8 cellular contexts compared by ENCODE assay signal in the genomic region with DNA sequence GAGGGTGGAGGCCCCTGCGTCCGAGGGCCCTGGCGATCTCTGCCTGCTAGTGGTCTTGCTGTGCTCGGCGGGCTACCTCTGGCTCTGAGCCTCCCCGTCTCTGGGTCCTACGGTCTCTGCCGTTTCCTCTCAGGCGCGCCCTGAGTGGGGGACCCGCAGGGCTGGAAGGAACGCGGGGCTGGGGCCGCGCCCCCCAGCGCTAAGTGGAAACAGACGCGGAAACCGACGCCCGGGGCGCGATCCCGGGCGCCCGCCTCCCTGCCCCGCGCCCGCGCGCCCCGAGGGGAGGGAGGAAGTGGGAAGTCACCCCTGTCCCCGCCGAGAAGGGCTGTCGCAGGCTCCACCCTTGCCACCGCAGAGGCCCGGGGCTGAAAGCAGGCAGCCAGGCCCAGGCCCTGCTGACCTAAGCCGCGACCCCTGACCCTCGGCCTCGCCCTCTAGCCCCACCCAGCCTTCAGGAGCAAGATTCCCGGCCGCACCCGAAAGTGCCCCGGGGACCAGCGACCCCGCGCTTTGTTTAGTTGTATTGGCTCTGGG. TPM values are rescaled to one million over a fixed set of nuclear protein-coding genes. Genes with fewer than 3 reads are reported as not detected.
DNase-seq lines count a peak whose midpoint lies in the region; ATAC-seq, FAIRE-seq and TF ChIP-seq lines count a peak whose summit lies in the region.

No MANE protein-coding gene starts in this region.

- no peaks in the 10 kb centered on the region for H3K9me3 Mint-ChIP-seq in CD4-positive, alpha-beta T cell

- in situ Hi-C loops in HepG2 (cut with HindIII; ENCODE audit: extremely low pct_ligation_motif_present, low pct_unique_long_range_greater_than_20kb): loop anchor here (5.0 kb wide), 2 partner anchors 40 to 110 kb away; partner anchors contain the start of gene TMEM121

- H4K20me1 ChIP-seq in HepG2 (ENCODE audit: insufficient read depth, low read length): no peaks in the 10 kb centered on the region

- peaks cover 71% of the 10 kb centered on the region for H3K4me1 ChIP-seq in HepG2 (ENCODE audit: insufficient read depth, low read length)
- peaks cover 13 to 88% (median 76%) of the 10 kb centered on the region in 5 donors for H3K4me1 ChIP-seq in subcutaneous abdominal adipose tissue (ENCODE audit: control insufficient read depth in 5 of 5, insufficient read depth in 5 of 5, low read length in 5 of 5)

- POLR2A ChIA-PET in CD4-positive, alpha-beta T cell (lab: Charles Lee): no interaction called here
- POLR2A ChIA-PET in HepG2 (lab: Yijun Ruan, JAX): no interaction called here

- peak overlapping the region; percentile 97 for H3K27ac Mint-ChIP-seq in CD4-positive, alpha-beta T cell

- peak overlapping the region; percentile 100 for H3K27ac ChIP-seq in CD4-positive, alpha-beta T cell (ENCODE audit: low read depth, low read length)
- H3K27ac ChIP-seq in HepG2 (ENCODE audit: extremely low read length, insufficient read depth, low read length) (peak overlapping the region; percentile 39), subcutaneous abdominal adipose tissue (ENCODE audit: low read depth, low read length) (no peak overlapping the region)

- H3K4me1 Mint-ChIP-seq in CD4-positive, alpha-beta T cell (ENCODE audit: low read depth): peaks cover 43% of the 10 kb centered on the region

- peak overlapping the region; percentile 90 for H3K4me3 Mint-ChIP-seq in CD4-positive, alpha-beta T cell

- H3K4me2 ChIP-seq in HepG2 (ENCODE audit: low read depth, low read length): peak overlapping the region; percentile 98

- no peak for FAIRE-seq in HepG2 (lab: Jason Lieb, UNC)

- no TSS peak for BruUV-seq in HepG2 (replicated peaks; lab: Mats Ljungman, UMichigan)

- H3K9me3 ChIP-seq in CD4-positive, alpha-beta T cell (ENCODE audit: control insufficient read depth, low read length): no peaks in the 10 kb centered on the region
- no peaks in the 10 kb centered on the region for H3K9me3 ChIP-seq in HepG2 (ENCODE audit: low read length)
- H3K9me3 ChIP-seq in subcutaneous abdominal adipose tissue (ENCODE audit: control insufficient read depth in 5 of 5, low read length in 5 of 5): no peaks in the 10 kb centered on the region

- WGBS in HepG2 (ENCODE audit: low lambda C conversion rate): 6% methylated on average over 11 of the region's 48 CpGs

- CTCF ChIA-PET in CD4-positive, alpha-beta T cell (lab: Charles Lee): interaction anchor here (1.8 kb wide), 1 partner anchor 39 kb away, joined by 6 read pairs; no protein-coding TSS in a partner anchor
- CTCF ChIA-PET in HepG2 (lab: Yijun Ruan, JAX; ENCODE audit: low intra/inter-chr PET ratio, low total read pairs): interaction anchor here (3.6 kb wide), 1 partner anchor 117 kb away, joined by 24 read pairs; no protein-coding TSS in a partner anchor

- DNase-seq in CD4-positive, alpha-beta T cell: peak; percentile 53 to 82 (median 74)
- DNase-seq in NCI-H748 treated with DMSO at 0.1 percent for 48 hours (lab: John Stamatoyannopoulos, UW) (peak; percentile 20), HepG2 (ENCODE audit: low spot score) (no peak), COLO829 (ENCODE audit: low spot score) (no peak), NCI-H524 treated with DMSO at 0.1 percent for 48 hours (lab: John Stamatoyannopoulos, UW) (no peak), sciatic nerve (ENCODE audit: low spot score) (no peak)
- DNase-seq in activated naive CD4-positive, alpha-beta T cell treated with Interleukin-2 at 50 U/mL for 16 hours: peak; percentile 64

- H3K79me2 ChIP-seq in HepG2 (ENCODE audit: insufficient read depth, low read length): no peaks in the 10 kb centered on the region

- TF ChIP-seq RAD21 in HepG2 (CRISPR knock-in tag; IDR thresholded peaks at IDR 0.05): no peak

- peaks cover 16% of the 10 kb centered on the region for H3K36me3 Mint-ChIP-seq in CD4-positive, alpha-beta T cell (ENCODE audit: low read depth)

- TF ChIP-seq CTCF in CD4-positive, alpha-beta T cell (IDR thresholded peaks at IDR 0.05): no peak
- TF ChIP-seq CTCF in HepG2 (CRISPR knock-in tag; IDR thresholded peaks at IDR 0.05): no peak

- intact Hi-C loops in CD4-positive, alpha-beta T cell (cut with DNase I, micrococcal nuclease): no loop called here
- intact Hi-C loops in HepG2 (cut with micrococcal nuclease; ENCODE audit: unreplicated experiment): loop anchor here (5.0 kb wide), 1 partner anchor 75 kb away; no protein-coding TSS in a partner anchor
- intact Hi-C loops in sciatic nerve (cut with DNase I): loop anchor here (5.0 kb wide), 1 partner anchor 115 kb away; no protein-coding TSS in a partner anchor

- H3K9ac ChIP-seq in HepG2 (ENCODE audit: insufficient read depth, low read depth, low read length) (peak overlapping the region; percentile 75), subcutaneous abdominal adipose tissue (ENCODE audit: low read length in 5 of 5) (peak overlapping the region in 4 of 5 donors; percentile 58 to 75 (median 66))

- H3K36me3 ChIP-seq in HepG2 (replicated peaks in 1 of 2; ENCODE audit: control insufficient read depth in 1 of 2, insufficient read depth in 2 of 2, low read length in 2 of 2) (no peaks in the 10 kb centered on the region), subcutaneous abdominal adipose tissue (ENCODE audit: control insufficient read depth in 5 of 5, insufficient read depth in 5 of 5, low read length in 5 of 5) (peaks cover 0 to 8% (median 4%) of the 10 kb centered on the region in 5 donors)

- TF ChIP-seq EP300 in HepG2 (IDR thresholded peaks at IDR 0.05; ENCODE audit: low read depth in 2 of 2, low read length in 2 of 2) (no peak), HepG2 (CRISPR knock-in tag; IDR thresholded peaks at IDR 0.05; ENCODE audit: borderline replicate concordance) (no peak)

- H3K4me3 ChIP-seq in HepG2 (replicated peaks in 1 of 3; ENCODE audit: insufficient read depth in 1 of 3, low read depth in 2 of 3, low read length in 3 of 3) (peak overlapping the region; percentile 57 to 76 (median 68); a peak in 5 of 6 replicates), subcutaneous abdominal adipose tissue (ENCODE audit: low read depth in 1 of 5, low read length in 5 of 5) (peak overlapping the region in 4 of 5 donors; percentile 67 to 84 (median 77))

- no peaks in the 10 kb centered on the region for H3K27me3 ChIP-seq in CD4-positive, alpha-beta T cell (ENCODE audit: control insufficient read depth, insufficient read depth, low read length)
- H3K27me3 ChIP-seq in HepG2 (ENCODE audit: control insufficient read depth in 1 of 2, insufficient read depth in 2 of 2, low read length in 2 of 2): peaks cover 2 to 29% of the 10 kb centered on the region in 2 experiments; a peak in 4 of 5 replicates
- H3K27me3 ChIP-seq in subcutaneous abdominal adipose tissue (ENCODE audit: control insufficient read depth in 5 of 5, insufficient read depth in 4 of 5, low read length in 5 of 5): peaks cover 0 to 3% (median 0%) of the 10 kb centered on the region in 5 donors

- ATAC-seq in CD4-positive, alpha-beta T cell (ENCODE audit: poor library complexity): peak; percentile 3
- no peak for ATAC-seq in HepG2
- no peak for ATAC-seq in sciatic nerve

- H2AFZ ChIP-seq in HepG2 (ENCODE audit: low read length): no peak overlapping the region

- no peaks in the 10 kb centered on the region for H3K27me3 Mint-ChIP-seq in CD4-positive, alpha-beta T cell

- no peak for TF ChIP-seq POLR2A in HepG2 (IDR thresholded peaks at IDR 0.05; ENCODE audit: insufficient read depth in 1 of 2, low read depth in 2 of 2, low read length in 2 of 2)

RNA-seq across cellular contexts. Expression of gene CRIP1, which starts 0.8 kb away (rescaled TPM):
- 100 to 1,000 TPM; 250 to 258 TPM for total RNA-seq in CD4-positive, alpha-beta T cell
- total RNA-seq in HepG2 (2016; rRNA removed; fragmentation: Illumina TruSeq; extraction: Trizol) (53.9 and 59.7 TPM in 2 replicates), sciatic nerve (112 TPM)
- 18.2 and 27.4 TPM in 2 replicates for total RNA-seq in HepG2 (2016; cell fraction: cytosol; rRNA removed; fragmentation: Illumina TruSeq; extraction: Trizol; ENCODE audit: low read depth)
- 53.1 and 55.2 TPM in 2 replicates for total RNA-seq in HepG2 (2016; cell fraction: insoluble cytoplasmic fraction; rRNA removed; fragmentation: Illumina TruSeq; extraction: Trizol)
- total RNA-seq in HepG2 (2016; cell fraction: membrane; rRNA removed; fragmentation: Illumina TruSeq; extraction: Trizol): 23.1 and 27.8 TPM in 2 replicates
- 25.3 and 26.5 TPM in 2 replicates for total RNA-seq in HepG2 (2016; cell fraction: nucleus; rRNA removed; fragmentation: Illumina TruSeq; extraction: Trizol)
- polyA plus RNA-seq in HepG2 (2011; rRNA removed): 59.5 and 62.2 TPM in 2 replicates
- polyA plus RNA-seq in HepG2 (2011; cell fraction: cytosol; rRNA removed): 27.8 and 82.6 TPM in 2 replicates
- 47.3 and 55.5 TPM in 2 replicates for polyA plus RNA-seq in HepG2 (2011; cell fraction: nucleus; rRNA removed)
- polyA plus RNA-seq in HepG2 (2012): 46.4 and 49.2 TPM in 2 replicates
- 85.4 and 115 TPM in 2 replicates for polyA plus RNA-seq in HepG2 (2016; cell fraction: cytosol; fragmentation: Illumina TruSeq; extraction: Trizol; ENCODE audit: low read depth)
- polyA plus RNA-seq in HepG2 (2016; cell fraction: insoluble cytoplasmic fraction; fragmentation: Illumina TruSeq; extraction: Trizol; ENCODE audit: low read depth): 142 and 159 TPM in 2 replicates
- polyA plus RNA-seq in HepG2 (2016; cell fraction: membrane; fragmentation: Illumina TruSeq; extraction: Trizol; ENCODE audit: low read depth): 67.3 and 82.2 TPM in 2 replicates
- polyA plus RNA-seq in HepG2 (2016; cell fraction: nucleus; fragmentation: Illumina TruSeq; extraction: Trizol; ENCODE audit: insufficient read depth, low read depth): 136 and 137 TPM in 2 replicates
- 24.8 and 136 TPM in 2 replicates for polyA minus RNA-seq in HepG2 (2011; rRNA and poly(A)+ RNA removed; ENCODE audit: low replicate concordance)
- polyA minus RNA-seq in HepG2 (2011; cell fraction: cytosol; rRNA and poly(A)+ RNA removed): 20.6 and 28.4 TPM in 2 replicates
- 4.7 and 11.8 TPM in 2 replicates for polyA minus RNA-seq in HepG2 (2011; cell fraction: nucleus; rRNA and poly(A)+ RNA removed)

RNA-seq across cellular contexts. Expression of gene TEDC1, which starts 3.5 kb away (rescaled TPM):
- total RNA-seq in CD4-positive, alpha-beta T cell: 100 to 1,000 TPM; 102 to 108 TPM
- 20.7 and 27.4 TPM in 2 replicates for total RNA-seq in HepG2 (2016; rRNA removed; fragmentation: Illumina TruSeq; extraction: Trizol)
- total RNA-seq in HepG2 (2016; cell fraction: cytosol; rRNA removed; fragmentation: Illumina TruSeq; extraction: Trizol; ENCODE audit: low read depth): 9.2 and 10.3 TPM in 2 replicates
- total RNA-seq in HepG2 (2016; cell fraction: insoluble cytoplasmic fraction; rRNA removed; fragmentation: Illumina TruSeq; extraction: Trizol): 21.2 and 28.4 TPM in 2 replicates
- 12.9 and 13.8 TPM in 2 replicates for total RNA-seq in HepG2 (2016; cell fraction: membrane; rRNA removed; fragmentation: Illumina TruSeq; extraction: Trizol)
- total RNA-seq in HepG2 (2016; cell fraction: nucleus; rRNA removed; fragmentation: Illumina TruSeq; extraction: Trizol): 15.9 and 16.8 TPM in 2 replicates
- 5.7 and 7.3 TPM in 2 replicates for polyA plus RNA-seq in HepG2 (2011; rRNA removed)
- polyA plus RNA-seq in HepG2 (2011; cell fraction: cytosol; rRNA removed): 4.1 and 10.9 TPM in 2 replicates
- 20.8 and 27.4 TPM in 2 replicates for polyA plus RNA-seq in HepG2 (2011; cell fraction: nucleus; rRNA removed)
- polyA plus RNA-seq in HepG2 (2012): 4.5 and 5.0 TPM in 2 replicates
- polyA plus RNA-seq in HepG2 (2016; cell fraction: cytosol; fragmentation: Illumina TruSeq; extraction: Trizol; ENCODE audit: low read depth): 5.8 and 6.5 TPM in 2 replicates
- 20.9 and 21.6 TPM in 2 replicates for polyA plus RNA-seq in HepG2 (2016; cell fraction: insoluble cytoplasmic fraction; fragmentation: Illumina TruSeq; extraction: Trizol; ENCODE audit: low read depth)
- 9.6 and 10.0 TPM in 2 replicates for polyA plus RNA-seq in HepG2 (2016; cell fraction: membrane; fragmentation: Illumina TruSeq; extraction: Trizol; ENCODE audit: low read depth)
- polyA plus RNA-seq in HepG2 (2016; cell fraction: nucleus; fragmentation: Illumina TruSeq; extraction: Trizol; ENCODE audit: insufficient read depth, low read depth): 36.1 and 37.5 TPM in 2 replicates
- polyA minus RNA-seq in HepG2 (2011; rRNA and poly(A)+ RNA removed; ENCODE audit: low replicate concordance): 12.1 and 23.1 TPM in 2 replicates
- polyA minus RNA-seq in HepG2 (2011; cell fraction: cytosol; rRNA and poly(A)+ RNA removed): 2.8 and 5.5 TPM in 2 replicates
- polyA minus RNA-seq in HepG2 (2011; cell fraction: nucleus; rRNA and poly(A)+ RNA removed): 7.3 and 9.0 TPM in 2 replicates
- 14.1 TPM for total RNA-seq in sciatic nerve

RNA-seq across cellular contexts. Expression of gene CRIP2, which starts 12.9 kb away (rescaled TPM):
- total RNA-seq in CD4-positive, alpha-beta T cell: 10 to 100 TPM; 62.5 to 68.3 TPM
- 32.1 and 37.9 TPM in 2 replicates for total RNA-seq in HepG2 (2016; rRNA removed; fragmentation: Illumina TruSeq; extraction: Trizol)
- total RNA-seq in HepG2 (2016; cell fraction: cytosol; rRNA removed; fragmentation: Illumina TruSeq; extraction: Trizol; ENCODE audit: low read depth): 22.2 and 30.3 TPM in 2 replicates
- total RNA-seq in HepG2 (2016; cell fraction: insoluble cytoplasmic fraction; rRNA removed; fragmentation: Illumina TruSeq; extraction: Trizol): 29.1 and 37.9 TPM in 2 replicates
- total RNA-seq in HepG2 (2016; cell fraction: membrane; rRNA removed; fragmentation: Illumina TruSeq; extraction: Trizol): 30.8 and 36.2 TPM in 2 replicates
- total RNA-seq in HepG2 (2016; cell fraction: nucleus; rRNA removed; fragmentation: Illumina TruSeq; extraction: Trizol): 14.7 and 15.4 TPM in 2 replicates
- polyA plus RNA-seq in HepG2 (2011; rRNA removed): 18.0 and 31.6 TPM in 2 replicates
- 18.1 and 57.4 TPM in 2 replicates for polyA plus RNA-seq in HepG2 (2011; cell fraction: cytosol; rRNA removed)
- 37.9 and 74.0 TPM in 2 replicates for polyA plus RNA-seq in HepG2 (2011; cell fraction: nucleus; rRNA removed)
- 3.6 and 7.4 TPM in 2 replicates for polyA plus RNA-seq in HepG2 (2012)
- 34.0 and 41.4 TPM in 2 replicates for polyA plus RNA-seq in HepG2 (2016; cell fraction: cytosol; fragmentation: Illumina TruSeq; extraction: Trizol; ENCODE audit: low read depth)
- 44.2 and 51.5 TPM in 2 replicates for polyA plus RNA-seq in HepG2 (2016; cell fraction: insoluble cytoplasmic fraction; fragmentation: Illumina TruSeq; extraction: Trizol; ENCODE audit: low read depth)
- polyA plus RNA-seq in HepG2 (2016; cell fraction: membrane; fragmentation: Illumina TruSeq; extraction: Trizol; ENCODE audit: low read depth): 41.2 and 43.7 TPM in 2 replicates
- polyA plus RNA-seq in HepG2 (2016; cell fraction: nucleus; fragmentation: Illumina TruSeq; extraction: Trizol; ENCODE audit: insufficient read depth, low read depth): 39.7 and 41.0 TPM in 2 replicates
- 21.4 and 23.6 TPM in 2 replicates for polyA minus RNA-seq in HepG2 (2011; rRNA and poly(A)+ RNA removed; ENCODE audit: low replicate concordance)
- 8.4 and 15.7 TPM in 2 replicates for polyA minus RNA-seq in HepG2 (2011; cell fraction: cytosol; rRNA and poly(A)+ RNA removed)
- polyA minus RNA-seq in HepG2 (2011; cell fraction: nucleus; rRNA and poly(A)+ RNA removed): 2.2 and 7.5 TPM in 2 replicates
- total RNA-seq in sciatic nerve: 172 TPM

RNA-seq across cellular contexts. Expression of gene TMEM121, which starts 38.9 kb away (rescaled TPM):
- 1 to 10 TPM; 1.6 to 1.7 TPM for total RNA-seq in CD4-positive, alpha-beta T cell
- total RNA-seq in HepG2 (2016; rRNA removed; fragmentation: Illumina TruSeq; extraction: Trizol) (10.8 and 19.0 TPM in 2 replicates), sciatic nerve (8.7 TPM)
- 11.9 and 15.2 TPM in 2 replicates for total RNA-seq in HepG2 (2016; cell fraction: cytosol; rRNA removed; fragmentation: Illumina TruSeq; extraction: Trizol; ENCODE audit: low read depth)
- total RNA-seq in HepG2 (2016; cell fraction: insoluble cytoplasmic fraction; rRNA removed; fragmentation: Illumina TruSeq; extraction: Trizol): 12.1 and 17.9 TPM in 2 replicates
- 21.1 and 26.4 TPM in 2 replicates for total RNA-seq in HepG2 (2016; cell fraction: membrane; rRNA removed; fragmentation: Illumina TruSeq; extraction: Trizol)
- total RNA-seq in HepG2 (2016; cell fraction: nucleus; rRNA removed; fragmentation: Illumina TruSeq; extraction: Trizol): 8.8 and 9.1 TPM in 2 replicates
- 6.6 and 10.9 TPM in 2 replicates for polyA plus RNA-seq in HepG2 (2011; rRNA removed)
- 11.8 and 25.5 TPM in 2 replicates for polyA plus RNA-seq in HepG2 (2011; cell fraction: cytosol; rRNA removed)
- polyA plus RNA-seq in HepG2 (2011; cell fraction: nucleus; rRNA removed): 16.5 and 16.6 TPM in 2 replicates
- 4.0 and 4.3 TPM in 2 replicates for polyA plus RNA-seq in HepG2 (2012)
- polyA plus RNA-seq in HepG2 (2016; cell fraction: cytosol; fragmentation: Illumina TruSeq; extraction: Trizol; ENCODE audit: low read depth): 8.8 and 9.5 TPM in 2 replicates
- polyA plus RNA-seq in HepG2 (2016; cell fraction: insoluble cytoplasmic fraction; fragmentation: Illumina TruSeq; extraction: Trizol; ENCODE audit: low read depth): 8.7 and 9.4 TPM in 2 replicates
- 13.5 TPM in 2 replicates for polyA plus RNA-seq in HepG2 (2016; cell fraction: membrane; fragmentation: Illumina TruSeq; extraction: Trizol; ENCODE audit: low read depth)
- polyA plus RNA-seq in HepG2 (2016; cell fraction: nucleus; fragmentation: Illumina TruSeq; extraction: Trizol; ENCODE audit: insufficient read depth, low read depth): 12.3 and 13.5 TPM in 2 replicates
- polyA minus RNA-seq in HepG2 (2011; rRNA and poly(A)+ RNA removed; ENCODE audit: low replicate concordance): 0.82 and 39.5 TPM in 2 replicates
- polyA minus RNA-seq in HepG2 (2011; cell fraction: cytosol; rRNA and poly(A)+ RNA removed): 12.8 and 13.8 TPM in 2 replicates
- 4.1 and 4.5 TPM in 2 replicates for polyA minus RNA-seq in HepG2 (2011; cell fraction: nucleus; rRNA and poly(A)+ RNA removed)

Comparison
In these comparisons a context has a peak if more than half of its experiments do, and no peak if none do; other contexts are left out.
1. DNase-seq: peak in CD4-positive, alpha-beta T cell (10 of 10), NCI-H748 treated with DMSO at 0.1 percent for 48 hours (single experiment) and activated naive CD4-positive, alpha-beta T cell treated with Interleukin-2 at 50 U/mL for 16 hours (single experiment); none in HepG2 (single experiment), COLO829 (single experiment), NCI-H524 treated with DMSO at 0.1 percent for 48 hours (single experiment) and sciatic nerve (single experiment).
2. intact Hi-C loops: an anchor here in HepG2 (5.0 kb wide) and sciatic nerve (5.0 kb wide); none called in CD4-positive, alpha-beta T cell.